17 cellular contexts compared by ENCODE assay signal in the genomic region with DNA sequence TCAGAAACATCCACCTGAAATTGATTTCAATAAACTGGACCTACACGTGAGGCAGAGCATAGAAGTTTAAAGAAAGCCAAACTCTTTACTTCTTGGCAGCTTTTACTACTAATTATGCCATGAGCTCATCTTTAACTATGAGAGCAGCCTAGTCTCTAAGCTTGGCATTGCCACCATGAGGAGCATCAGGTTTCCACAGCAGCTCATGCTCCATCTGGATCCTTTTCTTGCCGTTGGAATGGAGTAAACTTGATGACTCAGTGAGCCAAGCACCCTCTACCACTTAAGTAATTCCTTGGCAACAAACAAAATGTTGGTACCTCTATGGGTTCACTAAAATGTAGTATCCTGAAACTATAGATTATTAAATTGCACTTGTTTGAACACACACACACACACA.
A peak's percentile ranks its signal among the peaks of the same experiment; 100 is the strongest.
DNase-seq lines count a peak whose midpoint lies in the region; ATAC-seq and TF ChIP-seq lines count a peak whose summit lies in the region.
"Had no signal": no experiment of that assay in that cellular context is flagged by ENCODE, and none has a peak within 500 bp of the region (broad histone marks: within the 10 kb centered on the region; RNA-seq: fewer than 3 reads in every experiment).

No MANE protein-coding gene starts in this region.

- no peaks in the 10 kb centered on the region for H3K9me3 ChIP-seq in psoas muscle
- H3K9me3 ChIP-seq: BLaER1 treated with 17β-estradiol and CSF1 and Interleukin-3, amounts not matched to agents 10 nM and 100 nM; upper lobe of left lung had no signal

- H3K4me1 ChIP-seq in psoas muscle, result no peaks in the 10 kb centered on the region
- H3K4me1 ChIP-seq: BLaER1 treated with 17β-estradiol and CSF1 and Interleukin-3, amounts not matched to agents 10 nM and 100 nM; upper lobe of left lung had no signal

- DNase-seq in HS-5 (ENCODE audit: low read depth), result peak; percentile 33
- DNase-seq in NCI-H446 treated with DMSO at 0.1 percent for 48 hours (lab: John Stamatoyannopoulos, UW), result peak; percentile 96
- DNase-seq in choroid plexus epithelial cell (ENCODE audit: low read depth), result peak; percentile 28
- DNase-seq in psoas muscle, result no peak
- no peak for DNase-seq in retina
- no peak for DNase-seq in T-helper 9 cell
- DNase-seq: activated CD4-positive, alpha-beta T cell treated with anti-CD3 and anti-CD28 coated beads, Interleukin-2, amount 50 U/mL, for 48 hours; activated T-cell treated with anti-CD3 and anti-CD28 coated beads, Interleukin-2, amount 50 U/mL, for 48 hours; DMS153; mesenchymal stem cell; NCI-H345; stimulated activated naive CD4-positive, alpha-beta T cell treated with Interleukin-2 at 50 U/mL for 16 hours; upper lobe of left lung had no signal

- intact Hi-C loops in psoas muscle (cut with DNase I), result no loop called here

- no peak overlapping the region for H3K27ac ChIP-seq in psoas muscle
- H3K27ac ChIP-seq: BLaER1 treated with 17β-estradiol and CSF1 and Interleukin-3, amounts not matched to agents 10 nM and 100 nM; upper lobe of left lung had no signal

- WGBS in psoas muscle, 3 donors, result 18 to 27% (median 19%) methylated on average over 2 of the region's 2 CpGs

- no peaks in the 10 kb centered on the region for H3K27me3 ChIP-seq in psoas muscle (ENCODE audit: insufficient read depth in 3 of 3, low read length in 2 of 3)
- H3K27me3 ChIP-seq: BLaER1 treated with 17β-estradiol and CSF1 and Interleukin-3, amounts not matched to agents 10 nM and 100 nM; upper lobe of left lung had no signal

- no peak for TF ChIP-seq CTCF in choroid plexus epithelial cell (conservative IDR thresholded peaks at IDR 0.05; ENCODE audit: low read depth, low read length)
- TF ChIP-seq CTCF in psoas muscle (IDR thresholded peaks at IDR 0.05), result no peak

- ATAC-seq in psoas muscle, result peak; percentile 57 to 96 (median 76)
- no peak for ATAC-seq in HG03175 (IDR thresholded peaks at IDR 0.05; ENCODE audit: unreplicated experiment)
- no peak for ATAC-seq in GM21390 (IDR thresholded peaks at IDR 0.05; ENCODE audit: unreplicated experiment)
- ATAC-seq: SK-N-SH treated with all-trans-retinoic acid at 6 μM for 48 hours had no signal

- no peaks in the 10 kb centered on the region for H3K36me3 ChIP-seq in psoas muscle (ENCODE audit: insufficient read depth in 1 of 2, low read depth in 1 of 2)
- H3K36me3 ChIP-seq: BLaER1 treated with 17β-estradiol and CSF1 and Interleukin-3, amounts not matched to agents 10 nM and 100 nM; upper lobe of left lung had no signal

- H3K4me3 ChIP-seq in choroid plexus epithelial cell (ENCODE audit: low read depth, low read length), result no peak overlapping the region
- no peak overlapping the region for H3K4me3 ChIP-seq in psoas muscle
- H3K4me3 ChIP-seq: BLaER1 treated with 17β-estradiol and CSF1 and Interleukin-3, amounts not matched to agents 10 nM and 100 nM; upper lobe of left lung had no signal

Comparison
In these comparisons a context has a peak if more than half of its experiments do, and no peak if none do; other contexts are left out.
1. DNase-seq: peak in HS-5 (single experiment), NCI-H446 treated with DMSO at 0.1 percent for 48 hours (single experiment) and choroid plexus epithelial cell (single experiment); none in psoas muscle (0 of 2), retina (single experiment) and T-helper 9 cell (single experiment).
2. ATAC-seq: peak in psoas muscle (4 of 4); none in HG03175 (single experiment) and GM21390 (single experiment).